Comparison of ENCODE assay signal across 1 cellular context in the genomic region with DNA sequence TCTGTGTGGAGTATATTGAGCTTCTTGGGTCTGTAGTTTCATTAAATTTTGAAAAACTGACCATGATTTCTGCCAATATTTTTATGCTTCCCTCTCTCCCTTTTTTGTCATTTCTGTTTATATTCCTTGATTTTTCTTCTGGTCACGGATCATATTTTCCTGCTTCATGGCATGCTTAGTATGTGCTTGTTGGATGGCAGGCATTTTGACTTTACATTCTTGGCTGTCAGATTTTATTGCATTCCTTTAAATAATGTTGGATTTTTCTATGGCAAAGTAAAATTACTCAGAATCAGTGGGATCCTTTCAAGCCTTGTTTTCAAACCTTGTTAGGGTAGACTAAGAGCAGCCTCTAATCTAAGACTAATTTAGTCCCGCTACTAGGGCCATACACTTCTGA.
TF ChIP-seq lines count a peak whose summit lies in the region.

No MANE protein-coding gene starts in this region.

TF ChIP-seq in SK-N-SH treated with all-trans-retinoic acid at 6 μM for 48 hours, 23 proteins besides CTCF, POLR2A, EP300 and RAD21 (continued from another document):
- TF ChIP-seq TOX (CRISPR knock-in tag; IDR thresholded peaks at IDR 0.05; ENCODE audit: borderline replicate concordance) (no peak), ESRRG (CRISPR knock-in tag; IDR thresholded peaks at IDR 0.05) (no peak)
